1 cellular context compared by ENCODE assay signal in the genomic region with DNA sequence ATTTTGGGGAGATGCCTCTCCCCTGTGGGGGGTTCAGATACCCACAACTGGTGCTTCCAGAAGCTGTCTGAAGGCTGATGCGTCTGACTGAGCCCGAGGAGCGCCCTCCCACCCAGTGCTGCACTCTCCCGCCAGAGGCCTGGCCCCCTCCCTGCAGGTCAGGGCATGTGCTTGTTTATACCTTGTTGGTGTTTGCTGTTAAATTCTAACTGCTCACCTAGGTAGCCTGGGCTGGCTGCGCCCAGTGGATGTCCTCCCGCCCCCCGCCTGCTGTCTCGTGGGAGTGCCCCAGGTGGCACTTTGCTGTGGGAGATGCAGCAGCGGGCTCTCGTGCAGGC.
TF ChIP-seq lines count a peak whose summit lies in the region.

No MANE protein-coding gene starts in this region.

TF ChIP-seq in IMR-90, 13 proteins besides CTCF, POLR2A, EP300 and RAD21 (continued from another document):
- TF ChIP-seq MXI1 (IDR thresholded peaks at IDR 0.05; ENCODE audit: borderline replicate concordance, low read depth, low read length) (no peak), FOS (IDR thresholded peaks at IDR 0.05; ENCODE audit: low read depth, low read length) (no peak)
TF ChIP-seq in IMR-90: peak in this region for 0.
